Comparison of ENCODE assay signal across 29 cellular contexts in the genomic region with DNA sequence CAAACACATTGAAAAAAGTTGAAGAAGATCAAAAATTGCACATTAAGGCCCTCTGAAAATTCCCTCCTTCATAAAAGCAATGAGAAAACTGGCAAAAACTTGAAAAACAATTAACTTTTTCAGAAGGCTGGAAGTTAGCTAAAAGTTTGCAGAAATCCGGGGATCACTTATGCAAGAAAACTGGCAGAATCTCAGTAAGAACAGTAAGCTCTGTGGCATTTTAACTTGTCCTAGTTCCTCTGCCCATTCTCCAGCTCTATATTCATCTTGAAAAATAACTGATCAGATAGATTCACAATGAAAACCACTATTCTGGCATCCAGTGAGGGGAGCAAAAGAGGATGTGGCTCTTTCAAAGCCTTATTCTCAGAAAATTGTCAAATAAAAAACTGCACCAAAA.
"Had no signal": no experiment of that assay in that cellular context is flagged by ENCODE, and none has a peak within 500 bp of the region (broad histone marks: within the 10 kb centered on the region; RNA-seq: fewer than 3 reads in every experiment).

No MANE protein-coding gene starts in this region.

- H2AFZ ChIP-seq: parathyroid adenoma had no signal

- DNase-seq: activated CD4-positive, alpha-beta memory T cell treated with anti-CD3 and anti-CD28 coated beads, Interleukin-2, amount 10 ng/mL, durations not matched to agents 7 days and 5 days; activated CD4-positive, alpha-beta T cell treated with anti-CD3 and anti-CD28 coated beads for 1 hour; activated CD4-positive, alpha-beta T cell treated with anti-CD3 and anti-CD28 coated beads, Interleukin-2, amount 10 ng/mL, durations not matched to agents 7 days and 5 days; activated CD8-positive, alpha-beta memory T cell treated with anti-CD3 and anti-CD28 coated beads, Interleukin-2, amount 10 ng/mL, durations not matched to agents 7 days and 5 days; activated T-cell treated with anti-CD3 and anti-CD28 coated beads, Interleukin-2, amount 50 U/mL, for 48 hours; amniotic stem cell; brain microvascular endothelial cell; dorsolateral prefrontal cortex; effector memory CD4-positive, alpha-beta T cell; foreskin fibroblast; head of caudate nucleus; hippocampal formation; left colon; mammary epithelial cell; nucleus accumbens; psoas muscle; sigmoid colon; stimulated activated CD4-positive, alpha-beta T cell treated with anti-CD3 and anti-CD28 coated beads, Interleukin-1b, Interleukin-23, amount 100 ng/mL, for 48 hours; stimulated activated naive B cell treated with anti-CD40 and anti-IgM and Interleukin-4, amounts not matched to agents 10 μg/mL and 1 μg/mL and 100 μg/mL, for 72 hours; stomach; tibial artery; upper lobe of right lung had no signal

- H3K79me2 ChIP-seq: parathyroid adenoma had no signal

- H3K9ac ChIP-seq: parathyroid adenoma had no signal

- H3K27me3 ChIP-seq: brain microvascular endothelial cell, dorsolateral prefrontal cortex, sigmoid colon, stomach, suprapubic skin, tibial artery, upper lobe of right lung had no signal

- H3K36me3 Mint-ChIP-seq: activated CD8-positive, alpha-beta memory T cell treated with anti-CD3 and anti-CD28 coated beads, Interleukin-2, amount 10 ng/mL, durations not matched to agents 7 days and 5 days; activated naive CD8-positive, alpha-beta T cell; stimulated activated naive B cell treated with anti-CD40 and anti-IgM and Interleukin-4, amounts not matched to agents 10 μg/mL and 1 μg/mL and 100 μg/mL, for 72 hours had no signal

- H3K9me3 Mint-ChIP-seq: activated CD4-positive, alpha-beta memory T cell treated with anti-CD3 and anti-CD28 coated beads, Interleukin-2, amount 10 ng/mL, durations not matched to agents 7 days and 5 days had no signal

- ATAC-seq: activated CD8-positive, alpha-beta memory T cell treated with anti-CD3 and anti-CD28 coated beads, Interleukin-2, amount 10 ng/mL, durations not matched to agents 7 days and 5 days; left colon; psoas muscle; stimulated activated naive B cell treated with anti-CD40 and anti-IgM and Interleukin-4, amounts not matched to agents 10 μg/mL and 1 μg/mL and 100 μg/mL, for 72 hours; upper lobe of right lung had no signal

- H3K4me1 ChIP-seq: parathyroid adenoma, psoas muscle, sigmoid colon, stomach, suprapubic skin, tibial artery, upper lobe of right lung had no signal

- H3K27me3 Mint-ChIP-seq: activated CD4-positive, alpha-beta memory T cell treated with anti-CD3 and anti-CD28 coated beads, Interleukin-2, amount 10 ng/mL, durations not matched to agents 7 days and 5 days; activated CD4-positive, alpha-beta T cell treated with anti-CD3 and anti-CD28 coated beads, Interleukin-2, amount 10 ng/mL, durations not matched to agents 7 days and 5 days; activated CD8-positive, alpha-beta memory T cell treated with anti-CD3 and anti-CD28 coated beads, Interleukin-2, amount 10 ng/mL, durations not matched to agents 7 days and 5 days; activated naive CD8-positive, alpha-beta T cell; stimulated activated naive B cell treated with anti-CD40 and anti-IgM and Interleukin-4, amounts not matched to agents 10 μg/mL and 1 μg/mL and 100 μg/mL, for 72 hours had no signal

- H3K27ac ChIP-seq: brain microvascular endothelial cell, coronary artery, dorsolateral prefrontal cortex, parathyroid adenoma, psoas muscle, sigmoid colon, stomach, suprapubic skin, tibial artery, upper lobe of right lung had no signal

- H3K4me2 ChIP-seq: smooth muscle cell had no signal

- H3K4me3 ChIP-seq: coronary artery, dorsolateral prefrontal cortex, psoas muscle, sigmoid colon, smooth muscle cell, stomach, suprapubic skin, tibial artery, upper lobe of right lung had no signal

- H3K36me3 ChIP-seq: brain microvascular endothelial cell, sigmoid colon, stomach, suprapubic skin, tibial artery, upper lobe of right lung had no signal

- H3K9me3 ChIP-seq: psoas muscle, sigmoid colon, suprapubic skin, tibial artery, upper lobe of right lung had no signal

- H3K4me1 Mint-ChIP-seq: neural crest cell; stimulated activated naive B cell treated with anti-CD40 and anti-IgM and Interleukin-4, amounts not matched to agents 10 μg/mL and 1 μg/mL and 100 μg/mL, for 72 hours had no signal

- H3K4me3 Mint-ChIP-seq: activated CD4-positive, alpha-beta memory T cell treated with anti-CD3 and anti-CD28 coated beads, Interleukin-2, amount 10 ng/mL, durations not matched to agents 7 days and 5 days; activated CD4-positive, alpha-beta T cell treated with anti-CD3 and anti-CD28 coated beads, Interleukin-2, amount 10 ng/mL, durations not matched to agents 7 days and 5 days; activated CD8-positive, alpha-beta memory T cell treated with anti-CD3 and anti-CD28 coated beads, Interleukin-2, amount 10 ng/mL, durations not matched to agents 7 days and 5 days; activated naive CD8-positive, alpha-beta T cell; neural crest cell; stimulated activated naive B cell treated with anti-CD40 and anti-IgM and Interleukin-4, amounts not matched to agents 10 μg/mL and 1 μg/mL and 100 μg/mL, for 72 hours had no signal

- H3K27ac Mint-ChIP-seq: activated CD4-positive, alpha-beta memory T cell treated with anti-CD3 and anti-CD28 coated beads, Interleukin-2, amount 10 ng/mL, durations not matched to agents 7 days and 5 days; activated CD4-positive, alpha-beta T cell treated with anti-CD3 and anti-CD28 coated beads, Interleukin-2, amount 10 ng/mL, durations not matched to agents 7 days and 5 days; activated CD8-positive, alpha-beta memory T cell treated with anti-CD3 and anti-CD28 coated beads, Interleukin-2, amount 10 ng/mL, durations not matched to agents 7 days and 5 days; activated naive CD8-positive, alpha-beta T cell; activated T-helper 2 cell treated with anti-CD3 and anti-CD28 coated beads, Interferon-gamma antibody, Interleukin-2, Interleukin-4, amounts not matched to agents 10 μg/mL and 5 μg/mL and 100 μg/mL, durations not matched to agents 14 hours and 24 hours and 36 hours; stimulated activated naive B cell treated with anti-CD40 and anti-IgM and Interleukin-4, amounts not matched to agents 10 μg/mL and 1 μg/mL and 100 μg/mL, for 72 hours had no signal
